In genomic region chr2:236969075-236969474, GRCh38 we compare ENCODE assay signal across 17 cellular contexts.
DNase-seq lines count a peak whose midpoint lies in the region; ATAC-seq and TF ChIP-seq lines count a peak whose summit lies in the region.
"Had no signal": no experiment of that assay in that cellular context is flagged by ENCODE, and none has a peak within 500 bp of the region (broad histone marks: within the 10 kb centered on the region; RNA-seq: fewer than 3 reads in every experiment).

No MANE protein-coding gene starts in this region.

- no peak overlapping the region for H3K9ac ChIP-seq in DND-41 (ENCODE audit: low read depth, low read length)
- H3K9ac ChIP-seq: parathyroid adenoma had no signal

- CTCF ChIA-PET in CD4-positive, alpha-beta T cell (lab: Charles Lee) = no interaction called here

- H3K9me3 Mint-ChIP-seq in CD4-positive, alpha-beta T cell = no peaks in the 10 kb centered on the region
- H3K9me3 Mint-ChIP-seq in activated naive CD8-positive, alpha-beta T cell (ENCODE audit: low read depth) = no peaks in the 10 kb centered on the region
- H3K9me3 Mint-ChIP-seq in nephron = no peaks in the 10 kb centered on the region

- H3K27me3 ChIP-seq in CD4-positive, alpha-beta T cell (ENCODE audit: control insufficient read depth, insufficient read depth, low read length) = no peaks in the 10 kb centered on the region
- H3K27me3 ChIP-seq in DND-41 (ENCODE audit: insufficient read depth, low read length, poor library complexity) = peaks cover 19% of the 10 kb centered on the region
- H3K27me3 ChIP-seq: colonic mucosa, SJSA1, tibial nerve had no signal

- peaks cover 66% of the 10 kb centered on the region for H3K4me1 Mint-ChIP-seq in CD4-positive, alpha-beta T cell (ENCODE audit: low read depth)
- H3K4me1 Mint-ChIP-seq in activated naive CD8-positive, alpha-beta T cell (ENCODE audit: low read depth) = peaks cover 46% of the 10 kb centered on the region
- H3K4me1 Mint-ChIP-seq in nephron = peaks cover 60% of the 10 kb centered on the region

- intact Hi-C loops in CD4-positive, alpha-beta T cell (cut with DNase I, micrococcal nuclease) = no loop called here
- intact Hi-C loops in left colon (cut with DNase I, micrococcal nuclease) = no loop called here
- intact Hi-C loops in cardiac septum (cut with DNase I) = no loop called here

- H3K79me2 ChIP-seq in DND-41 (ENCODE audit: insufficient read depth, low read length) = no peaks in the 10 kb centered on the region
- H3K79me2 ChIP-seq: parathyroid adenoma had no signal

- no peaks in the 10 kb centered on the region for H4K20me1 ChIP-seq in DND-41 (ENCODE audit: insufficient read depth, low read length)

- H3K27ac ChIP-seq in CD4-positive, alpha-beta T cell (ENCODE audit: low read depth, low read length) = peak overlapping the region; percentile 55
- H3K27ac ChIP-seq in DND-41 (ENCODE audit: low read length) = no peak overlapping the region
- H3K27ac ChIP-seq: epithelial cell of prostate, parathyroid adenoma, SJSA1 had no signal

- H3K4me1 ChIP-seq in DND-41 (ENCODE audit: insufficient read depth, low read length) = peaks cover 13% of the 10 kb centered on the region; the same call in 1 of the 2 replicates

- H3K4me2 ChIP-seq in DND-41 (ENCODE audit: insufficient read depth, low read length) = no peak overlapping the region

- no peak for ATAC-seq in CD4-positive, alpha-beta T cell (ENCODE audit: poor library complexity)
- ATAC-seq in DND-41 (ENCODE audit: insufficient read depth, low read depth) (no peak), left colon (no peak), HG03460 (IDR thresholded peaks at IDR 0.05; ENCODE audit: unreplicated experiment) (no peak)
- ATAC-seq: left ventricle myocardium superior had no signal

- H3K36me3 ChIP-seq in DND-41 (ENCODE audit: insufficient read depth, low read length) = no peaks in the 10 kb centered on the region
- H3K36me3 ChIP-seq: colonic mucosa, SJSA1, tibial nerve had no signal

- H3K4me3 ChIP-seq in DND-41 (ENCODE audit: low read depth in 1 of 2, low read length in 2 of 2) = no peak overlapping the region
- H3K4me3 ChIP-seq: colonic mucosa, SJSA1, skin epidermis, tibial nerve had no signal

- no peaks in the 10 kb centered on the region for H3K36me3 Mint-ChIP-seq in CD4-positive, alpha-beta T cell (ENCODE audit: low read depth)
- H3K36me3 Mint-ChIP-seq in activated naive CD8-positive, alpha-beta T cell = no peaks in the 10 kb centered on the region
- no peaks in the 10 kb centered on the region for H3K36me3 Mint-ChIP-seq in nephron (ENCODE audit: low read depth)

- DNase-seq in CD4-positive, alpha-beta T cell = peak in 1 of 10 experiments; percentile 6
- DNase-seq in DND-41 = peak; percentile 7
- no peak for DNase-seq in left colon
- DNase-seq in cardiac septum (ENCODE audit: low spot score) = no peak
- DNase-seq: AML-193, colonic mucosa, left ventricle myocardium superior, NCI-H2029, NCI-H524 treated with DMSO at 0.1 percent for 48 hours had no signal

- no peak for TF ChIP-seq CTCF in CD4-positive, alpha-beta T cell (IDR thresholded peaks at IDR 0.05)
- TF ChIP-seq CTCF in DND-41 (IDR thresholded peaks at IDR 0.05; ENCODE audit: borderline replicate concordance, extremely low read depth, low read length, poor library complexity, severe bottlenecking) (no peak), nephron (IDR thresholded peaks at IDR 0.05; ENCODE audit: unreplicated experiment in 3 of 3) (no peak)

- H2AFZ ChIP-seq in DND-41 (ENCODE audit: low read depth, low read length) = no peak overlapping the region
- H2AFZ ChIP-seq: parathyroid adenoma had no signal

- POLR2A ChIA-PET in CD4-positive, alpha-beta T cell (lab: Charles Lee) = interaction anchor here (0.7 to 2.0 kb wide), 5 partner anchors 10 to 726 kb away, joined by 3 to 13 read pairs (median 5); partner anchors contain the start of gene COPS8

- no peaks in the 10 kb centered on the region for H3K27me3 Mint-ChIP-seq in CD4-positive, alpha-beta T cell
- no peaks in the 10 kb centered on the region for H3K27me3 Mint-ChIP-seq in activated naive CD8-positive, alpha-beta T cell
- peaks cover 12% of the 10 kb centered on the region for H3K27me3 Mint-ChIP-seq in nephron (ENCODE audit: low read depth)

- peak overlapping the region; percentile 82 for H3K4me3 Mint-ChIP-seq in CD4-positive, alpha-beta T cell
- H3K4me3 Mint-ChIP-seq in activated naive CD8-positive, alpha-beta T cell = peak overlapping the region; percentile 78
- no peak overlapping the region for H3K4me3 Mint-ChIP-seq in nephron

- peak overlapping the region; percentile 96 for H3K27ac Mint-ChIP-seq in CD4-positive, alpha-beta T cell
- peak overlapping the region; percentile 94 for H3K27ac Mint-ChIP-seq in activated naive CD8-positive, alpha-beta T cell
- H3K27ac Mint-ChIP-seq in nephron = peak overlapping the region; percentile 55 to 80 (median 77)

- H3K9me3 ChIP-seq in CD4-positive, alpha-beta T cell (ENCODE audit: control insufficient read depth, low read length) = no peaks in the 10 kb centered on the region
- no peaks in the 10 kb centered on the region for H3K9me3 ChIP-seq in DND-41 (ENCODE audit: insufficient read depth, low read length, severe bottlenecking)
- H3K9me3 ChIP-seq: colonic mucosa, SJSA1, tibial nerve had no signal

Comparison
In these comparisons a context has a peak if more than half of its experiments do, and no peak if none do; other contexts are left out.
1. H3K4me3 Mint-ChIP-seq: peak in CD4-positive, alpha-beta T cell (single experiment) and activated naive CD8-positive, alpha-beta T cell (single experiment); none in nephron (0 of 3).
2. Peak in every context shown above with its lines, with median percentiles within 50 percentile points of each other: H3K27ac Mint-ChIP-seq.